In the genomic region with DNA sequence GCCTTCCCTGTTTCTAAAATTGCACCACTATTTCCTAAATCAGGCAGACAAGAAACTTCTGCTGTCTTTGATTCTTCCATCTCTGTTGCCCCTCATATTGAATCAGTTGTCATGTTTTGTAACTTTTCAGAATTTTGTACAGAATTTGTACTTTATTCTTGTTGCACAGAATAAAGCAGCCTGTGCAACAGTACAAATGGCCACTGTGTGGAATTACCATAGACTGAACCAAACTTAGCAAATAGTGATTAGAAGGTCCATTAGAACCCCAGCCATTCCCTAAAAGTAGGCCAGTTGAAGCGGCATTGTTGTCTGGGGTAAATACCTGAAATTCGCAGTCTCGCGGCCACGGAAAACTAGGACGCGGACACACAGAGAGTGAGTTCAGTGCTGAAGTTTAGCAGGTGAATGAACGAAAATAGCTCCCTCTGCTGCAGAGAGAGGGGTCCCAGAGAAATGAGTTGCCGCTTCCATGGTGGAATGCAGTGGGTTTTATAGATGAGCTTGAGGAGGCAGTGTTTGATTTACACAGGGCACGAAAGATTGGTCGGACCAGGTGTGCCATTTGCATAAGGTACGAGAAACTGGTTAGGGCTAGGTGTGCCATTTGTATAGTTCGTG, we compare ENCODE assay signal across 15 cellular contexts.
A peak's percentile ranks its signal among the peaks of the same experiment; 100 is the strongest.
DNase-seq lines count a peak whose midpoint lies in the region; ATAC-seq and TF ChIP-seq lines count a peak whose summit lies in the region.
"Had no signal": no experiment of that assay in that cellular context is flagged by ENCODE, and none has a peak within 500 bp of the region (broad histone marks: within the 10 kb centered on the region; RNA-seq: fewer than 3 reads in every experiment).

No MANE protein-coding gene starts in this region.

- no peaks in the 10 kb centered on the region for H3F3A ChIP-seq in GM23338 (replicated peaks; ENCODE audit: low read depth)

- peak overlapping the region; percentile 10; the same call in 1 of the 2 replicates for H3K4me3 ChIP-seq in GM23338
- H3K4me3 ChIP-seq in body of pancreas: no peak overlapping the region
- H3K4me3 ChIP-seq in osteoblast (ENCODE audit: insufficient read depth, low read length): no peak overlapping the region
- no peak overlapping the region for H3K4me3 ChIP-seq in psoas muscle
- no peak overlapping the region for H3K4me3 ChIP-seq in CD8-positive, alpha-beta T cell (ENCODE audit: low read depth, low read length)
- H3K4me3 ChIP-seq: lung, upper lobe of left lung had no signal

- intact Hi-C loops in body of pancreas (cut with DNase I) (no loop called here), psoas muscle (cut with DNase I) (no loop called here)
- intact Hi-C loops in CD8-positive, alpha-beta T cell (cut with DNase I, micrococcal nuclease): loop anchor here in 1 of 2 experiments (5.0 kb wide), 1 partner anchor 385 kb away; no protein-coding TSS in a partner anchor

- H3K27me3 Mint-ChIP-seq in GM23338 (ENCODE audit: insufficient read depth, low read depth, poor library complexity): peaks cover 2% of the 10 kb centered on the region
- H3K27me3 Mint-ChIP-seq in CD8-positive, alpha-beta T cell (ENCODE audit: low read depth): peaks cover 31% of the 10 kb centered on the region

- H3K4me1 ChIP-seq in GM23338 (ENCODE audit: insufficient read depth) (no peaks in the 10 kb centered on the region; the same call in 1 of the 2 replicates), body of pancreas (peaks cover 11% of the 10 kb centered on the region), osteoblast (ENCODE audit: insufficient read depth, low read length) (no peaks in the 10 kb centered on the region), psoas muscle (no peaks in the 10 kb centered on the region)
- H3K4me1 ChIP-seq in CD8-positive, alpha-beta T cell (ENCODE audit: insufficient read depth, low read length): no peaks in the 10 kb centered on the region
- H3K4me1 ChIP-seq: upper lobe of left lung had no signal

- 12 to 16% methylated on average over 13 of the region's 13 CpGs for WGBS in body of pancreas, 2 donors
- WGBS in psoas muscle, 3 donors: 49 to 53% (median 49%) methylated on average over 13 of the region's 13 CpGs

- H3K9me3 ChIP-seq in body of pancreas (no peaks in the 10 kb centered on the region), osteoblast (ENCODE audit: low read depth, low read length) (no peaks in the 10 kb centered on the region), psoas muscle (no peaks in the 10 kb centered on the region)
- H3K9me3 ChIP-seq in CD8-positive, alpha-beta T cell (ENCODE audit: low read length): no peaks in the 10 kb centered on the region
- H3K9me3 ChIP-seq: upper lobe of left lung had no signal

- H3K9me3 Mint-ChIP-seq in GM23338: no peaks in the 10 kb centered on the region
- H3K9me3 Mint-ChIP-seq in CD8-positive, alpha-beta T cell: no peaks in the 10 kb centered on the region
- H3K9me3 Mint-ChIP-seq: natural killer cell treated with Interleukin-12 subunit alpha and Interleukin-12 subunit beta and Interleukin-15 and Interleukin-18, amount 100 ng/mL, for 72 hours; T-helper 1 cell treated with Interleukin-12 subunit alpha and Interleukin-12 subunit beta and Interleukin-4 antibody, amounts not matched to agents 30 μg/mL and 1 μg/mL, for 36 hours had no signal

- TF ChIP-seq POLR2A in body of pancreas (IDR thresholded peaks at IDR 0.05): no peak

- H3K4me3 Mint-ChIP-seq in GM23338: no peak overlapping the region; the same call in 2 of the 3 replicates
- H3K4me3 Mint-ChIP-seq in CD8-positive, alpha-beta T cell: no peak overlapping the region
- H3K4me3 Mint-ChIP-seq: natural killer cell treated with Interleukin-12 subunit alpha and Interleukin-12 subunit beta and Interleukin-15 and Interleukin-18, amount 100 ng/mL, for 72 hours; T-helper 1 cell treated with Interleukin-12 subunit alpha and Interleukin-12 subunit beta and Interleukin-4 antibody, amounts not matched to agents 30 μg/mL and 1 μg/mL, for 36 hours had no signal

- H3K9me2 ChIP-seq in GM23338 (ENCODE audit: insufficient read depth): no peaks in the 10 kb centered on the region

- H3K79me2 ChIP-seq in GM23338 (replicated peaks; ENCODE audit: insufficient read depth) (no peaks in the 10 kb centered on the region), osteoblast (ENCODE audit: insufficient read depth, low read length) (no peaks in the 10 kb centered on the region)

- H3K36me3 Mint-ChIP-seq in GM23338 (ENCODE audit: low read depth): no peaks in the 10 kb centered on the region
- no peaks in the 10 kb centered on the region for H3K36me3 Mint-ChIP-seq in CD8-positive, alpha-beta T cell
- H3K36me3 Mint-ChIP-seq: natural killer cell treated with Interleukin-12 subunit alpha and Interleukin-12 subunit beta and Interleukin-15 and Interleukin-18, amount 100 ng/mL, for 72 hours had no signal

- TF ChIP-seq CTCF in GM23338 (conservative IDR thresholded peaks at IDR 0.05; ENCODE audit: low read depth in 2 of 2): peak; percentile 63 to 74
- peak; percentile 8 to 67 (median 53) for TF ChIP-seq CTCF in body of pancreas (IDR thresholded peaks at IDR 0.05)
- peak; percentile 8 for TF ChIP-seq CTCF in osteoblast (IDR thresholded peaks at IDR 0.05; ENCODE audit: extremely low read depth, low read depth, low read length)
- TF ChIP-seq CTCF in psoas muscle (IDR thresholded peaks at IDR 0.05): no peak
- no peak for TF ChIP-seq CTCF in CD8-positive, alpha-beta T cell (IDR thresholded peaks at IDR 0.05)

- ATAC-seq in GM23338 (peak; percentile 98), body of pancreas (peak; percentile 82), GM18909 (IDR thresholded peaks at IDR 0.05; ENCODE audit: poor library complexity, unreplicated experiment) (no peak), psoas muscle (no peak)
- ATAC-seq in CD8-positive, alpha-beta T cell: no peak
- ATAC-seq: natural killer cell treated with Interleukin-12 subunit alpha and Interleukin-12 subunit beta and Interleukin-15 and Interleukin-18, amount 100 ng/mL, for 72 hours had no signal

- H3K4me1 Mint-ChIP-seq in GM23338: peaks cover 3% of the 10 kb centered on the region; the same call in 2 of the 3 replicates
- no peaks in the 10 kb centered on the region for H3K4me1 Mint-ChIP-seq in CD8-positive, alpha-beta T cell (ENCODE audit: low read depth)

- H3K4me2 ChIP-seq in GM23338 (peak overlapping the region; percentile 41; the same call in 1 of the 2 replicates), osteoblast (ENCODE audit: insufficient read depth, low read length) (no peak overlapping the region)

- DNase-seq in GM23338 (ENCODE audit: low spot score) (peak; percentile 80), body of pancreas (peak; percentile 34 to 61 (median 52)), iPS DF 4.7 (ENCODE audit: extremely low read depth, low spot score) (peak; percentile 16), osteoblast (ENCODE audit: insufficient read length, low spot score, missing footprints) (no peak), psoas muscle (no peak), NCI-H1436 (lab: John Stamatoyannopoulos, UW) (no peak)
- no peak for DNase-seq in CD8-positive, alpha-beta T cell
- DNase-seq: activated naive CD4-positive, alpha-beta T cell treated with anti-CD3 and anti-CD28 coated beads, Interleukin-2, amount 50 U/mL, for 16 hours; DMS 273 treated with DMSO at 0.1 percent for 48 hours; NCI-H2029; upper lobe of left lung had no signal

- POLR2A ChIA-PET in CD8-positive, alpha-beta T cell (lab: Charles Lee): no interaction called here

- H3K27ac Mint-ChIP-seq in GM23338: no peak overlapping the region; the same call in 1 of the 2 replicates
- H3K27ac Mint-ChIP-seq in CD8-positive, alpha-beta T cell: no peak overlapping the region
- H3K27ac Mint-ChIP-seq: natural killer cell treated with Interleukin-12 subunit alpha and Interleukin-12 subunit beta and Interleukin-15 and Interleukin-18, amount 100 ng/mL, for 72 hours; T-helper 1 cell treated with Interleukin-12 subunit alpha and Interleukin-12 subunit beta and Interleukin-4 antibody, amounts not matched to agents 30 μg/mL and 1 μg/mL, for 36 hours had no signal

- CTCF ChIA-PET in CD8-positive, alpha-beta T cell (lab: Charles Lee): no interaction called here

- no peak overlapping the region for H3K27ac ChIP-seq in GM23338 (ENCODE audit: low read depth)
- no peak overlapping the region for H3K27ac ChIP-seq in body of pancreas
- H3K27ac ChIP-seq in osteoblast (ENCODE audit: low read depth, low read length): no peak overlapping the region
- no peak overlapping the region for H3K27ac ChIP-seq in psoas muscle
- no peak overlapping the region for H3K27ac ChIP-seq in CD8-positive, alpha-beta T cell (ENCODE audit: low read depth, low read length)
- H3K27ac ChIP-seq: upper lobe of left lung had no signal

- no peaks in the 10 kb centered on the region for H3K36me3 ChIP-seq in GM23338 (ENCODE audit: insufficient read depth)
- no peaks in the 10 kb centered on the region for H3K36me3 ChIP-seq in body of pancreas (replicated peaks in 1 of 2; ENCODE audit: insufficient read depth in 1 of 2, low read depth in 2 of 2)
- no peaks in the 10 kb centered on the region for H3K36me3 ChIP-seq in osteoblast (ENCODE audit: insufficient read depth, low read length)
- H3K36me3 ChIP-seq in psoas muscle (ENCODE audit: insufficient read depth in 1 of 2, low read depth in 1 of 2): no peaks in the 10 kb centered on the region
- H3K36me3 ChIP-seq in CD8-positive, alpha-beta T cell (ENCODE audit: insufficient read depth, low read length): no peaks in the 10 kb centered on the region
- H3K36me3 ChIP-seq: upper lobe of left lung had no signal

- H3K27me3 ChIP-seq in GM23338 (ENCODE audit: insufficient read depth) (no peaks in the 10 kb centered on the region), body of pancreas (no peaks in the 10 kb centered on the region), osteoblast (ENCODE audit: insufficient read depth, low read length) (no peaks in the 10 kb centered on the region), psoas muscle (ENCODE audit: insufficient read depth in 3 of 3, low read length in 2 of 3) (peaks cover 0 to 3% (median 3%) of the 10 kb centered on the region in 3 donors)
- H3K27me3 ChIP-seq in CD8-positive, alpha-beta T cell (ENCODE audit: insufficient read depth, low read length): no peaks in the 10 kb centered on the region
- H3K27me3 ChIP-seq: upper lobe of left lung had no signal

- H2AFZ ChIP-seq in GM23338: peak overlapping the region; percentile 73; the same call in 1 of the 2 replicates
- H2AFZ ChIP-seq in osteoblast (ENCODE audit: low read length): peak overlapping the region; percentile 20

- no peaks in the 10 kb centered on the region for H4K20me1 ChIP-seq in GM23338 (replicated peaks; ENCODE audit: insufficient read depth)
- H4K20me1 ChIP-seq in osteoblast (ENCODE audit: insufficient read depth, low read length): no peaks in the 10 kb centered on the region

TF ChIP-seq in GM23338, 12 proteins besides CTCF, POLR2A, EP300 and RAD21:
- TF ChIP-seq ZNF331 (CRISPR knock-in tag; IDR thresholded peaks at IDR 0.05; ENCODE audit: low read depth) (no peak), EZH2phosphoT487 (IDR thresholded peaks at IDR 0.05; ENCODE audit: unreplicated experiment) (no peak)

Comparison
In these comparisons a context has a peak if more than half of its experiments do, and no peak if none do; other contexts are left out.
1. ATAC-seq: peak in GM23338 (single experiment) and body of pancreas (single experiment); none in GM18909 (single experiment), psoas muscle (0 of 4) and CD8-positive, alpha-beta T cell (single experiment).
2. DNase-seq: peak in GM23338 (single experiment), body of pancreas (4 of 4) and iPS DF 4.7 (single experiment); none in osteoblast (single experiment), psoas muscle (0 of 2), CD8-positive, alpha-beta T cell (0 of 7) and NCI-H1436 (single experiment).
3. CTCF ChIP-seq: peak in GM23338 (2 of 2), body of pancreas (7 of 7) and osteoblast (single experiment); none in psoas muscle (single experiment) and CD8-positive, alpha-beta T cell (single experiment).